In genomic region chr16:85086347-85087291, GRCh38 we compare ENCODE assay signal across 8 cellular contexts. TPM values are rescaled to one million over a fixed set of nuclear protein-coding genes. Genes with fewer than 3 reads are reported as not detected.
DNase-seq lines count a peak whose midpoint lies in the region; FAIRE-seq and TF ChIP-seq lines count a peak whose summit lies in the region.

No MANE protein-coding gene starts in this region.

- TF ChIP-seq CTCF in HL-60 (IDR thresholded peaks at IDR 0.05; ENCODE audit: insufficient read depth, low read length) = peak; percentile 70
- peak; percentile 73 for TF ChIP-seq CTCF in RWPE1 (conservative IDR thresholded peaks at IDR 0.05; ENCODE audit: low read depth)

- no peaks in the 10 kb centered on the region for H3K9me3 Mint-ChIP-seq in activated T-helper 2 cell treated with anti-CD3 and anti-CD28 coated beads, Interferon-gamma antibody, Interleukin-2, Interleukin-4, amounts not matched to agents 10 μg/mL and 5 μg/mL and 100 μg/mL, durations not matched to agents 14 hours and 24 hours and 36 hours

- peaks cover 3% of the 10 kb centered on the region for H3K27me3 Mint-ChIP-seq in activated T-helper 2 cell treated with anti-CD3 and anti-CD28 coated beads, Interferon-gamma antibody, Interleukin-2, Interleukin-4, amounts not matched to agents 10 μg/mL and 5 μg/mL and 100 μg/mL, durations not matched to agents 14 hours and 24 hours and 36 hours (ENCODE audit: low read depth)

- H3K36me3 Mint-ChIP-seq in activated T-helper 2 cell treated with anti-CD3 and anti-CD28 coated beads, Interferon-gamma antibody, Interleukin-2, Interleukin-4, amounts not matched to agents 10 μg/mL and 5 μg/mL and 100 μg/mL, durations not matched to agents 14 hours and 24 hours and 36 hours (ENCODE audit: low read depth) = no peaks in the 10 kb centered on the region

- no peak overlapping the region for H3K4me3 ChIP-seq in HL-60 (replicated peaks; ENCODE audit: insufficient read depth, low read length)

- CTCF ChIA-PET in RWPE1 (lab: Yijun Ruan, JAX) = interaction anchor here (0.5 to 1.5 kb wide), 29 partner anchors 9 to 362 kb away, joined by 3 to 11 read pairs (median 3); partner anchors contain the start of genes CIBAR2, KIAA0513 and ZDHHC7

- H3K27ac Mint-ChIP-seq in activated T-helper 2 cell treated with anti-CD3 and anti-CD28 coated beads, Interferon-gamma antibody, Interleukin-2, Interleukin-4, amounts not matched to agents 10 μg/mL and 5 μg/mL and 100 μg/mL, durations not matched to agents 14 hours and 24 hours and 36 hours = no peak overlapping the region

- H3K4me1 Mint-ChIP-seq in activated T-helper 2 cell treated with anti-CD3 and anti-CD28 coated beads, Interferon-gamma antibody, Interleukin-2, Interleukin-4, amounts not matched to agents 10 μg/mL and 5 μg/mL and 100 μg/mL, durations not matched to agents 14 hours and 24 hours and 36 hours (ENCODE audit: low read depth) = peaks cover 4% of the 10 kb centered on the region

- H3K4me3 Mint-ChIP-seq in activated T-helper 2 cell treated with anti-CD3 and anti-CD28 coated beads, Interferon-gamma antibody, Interleukin-2, Interleukin-4, amounts not matched to agents 10 μg/mL and 5 μg/mL and 100 μg/mL, durations not matched to agents 14 hours and 24 hours and 36 hours (ENCODE audit: low read depth) = no peak overlapping the region

- intact Hi-C loops in activated T-helper 2 cell treated with anti-CD3 and anti-CD28 coated beads, Interferon-gamma antibody, Interleukin-2, Interleukin-4, amounts not matched to agents 10 μg/mL and 5 μg/mL and 100 μg/mL, durations not matched to agents 14 hours and 24 hours and 36 hours (cut with micrococcal nuclease) = loop anchor here (1.0 to 5.0 kb wide), 3 partner anchors 31 to 74 kb away; partner anchors contain the start of gene ZDHHC7
- intact Hi-C loops in posterior cingulate gyrus (cut with DNase I) = loop anchor here (10.0 kb wide), 1 partner anchor 62 kb away; the partner anchor contains the start of gene KIAA0513

- H3K27ac ChIP-seq in HL-60 (replicated peaks) (no peak overlapping the region), RWPE1 (no peak overlapping the region; the same call in 1 of the 2 replicates)

- POLR2A ChIA-PET in RWPE1 (lab: Yijun Ruan, JAX; ENCODE audit: low non-redundant PET) = no interaction called here

- DNase-seq in GM04503 (ENCODE audit: low read depth) = peak; percentile 14
- peak in 1 of 2 experiments; percentile 63 for DNase-seq in HL-60 (ENCODE audit: low read depth in 1 of 2, low spot score in 1 of 2)
- peak; percentile 85 for DNase-seq in RWPE1 (ENCODE audit: low spot score)
- peak; percentile 69 for DNase-seq in activated T-helper 2 cell treated with anti-CD3 and anti-CD28 coated beads, Interferon-gamma antibody, Interleukin-2, Interleukin-4, amounts not matched to agents 10 μg/mL and 5 μg/mL and 100 μg/mL, durations not matched to agents 14 hours and 24 hours and 36 hours (ENCODE audit: low spot score)
- peak; percentile 71 for DNase-seq in germinal center (ENCODE audit: low spot score)
- DNase-seq in posterior cingulate gyrus = peak in 7 of 10 donors; percentile 33 to 68 (median 52)
- DNase-seq in urothelium cell line (ENCODE audit: low spot score) = peak; percentile 72
- DNase-seq in OCI-M2 (lab: John Stamatoyannopoulos, UW; ENCODE audit: unreplicated experiment) = no peak

- peak; percentile 58 for FAIRE-seq in urothelium cell line (lab: Jason Lieb, UNC)

- peaks cover 37% of the 10 kb centered on the region for H3K27me3 ChIP-seq in HL-60 (ENCODE audit: insufficient read depth, poor library complexity, severe bottlenecking)

RNA-seq across cellular contexts. Expression of gene CIBAR2, which starts 25.7 kb away (rescaled TPM):
- total RNA-seq in activated T-helper 2 cell treated with anti-CD3 and anti-CD28 coated beads, Interferon-gamma antibody, Interleukin-2, Interleukin-4, amounts not matched to agents 10 μg/mL and 5 μg/mL and 100 μg/mL, durations not matched to agents 14 hours and 24 hours and 36 hours = not detected in 2 replicates

RNA-seq across cellular contexts. Expression of gene KIAA0513, which starts 59.0 kb away (rescaled TPM):
- total RNA-seq in activated T-helper 2 cell treated with anti-CD3 and anti-CD28 coated beads, Interferon-gamma antibody, Interleukin-2, Interleukin-4, amounts not matched to agents 10 μg/mL and 5 μg/mL and 100 μg/mL, durations not matched to agents 14 hours and 24 hours and 36 hours = 12.8 and 13.6 TPM in 2 replicates
